ENCODE assay signal across 37 cellular contexts in the genomic region with DNA sequence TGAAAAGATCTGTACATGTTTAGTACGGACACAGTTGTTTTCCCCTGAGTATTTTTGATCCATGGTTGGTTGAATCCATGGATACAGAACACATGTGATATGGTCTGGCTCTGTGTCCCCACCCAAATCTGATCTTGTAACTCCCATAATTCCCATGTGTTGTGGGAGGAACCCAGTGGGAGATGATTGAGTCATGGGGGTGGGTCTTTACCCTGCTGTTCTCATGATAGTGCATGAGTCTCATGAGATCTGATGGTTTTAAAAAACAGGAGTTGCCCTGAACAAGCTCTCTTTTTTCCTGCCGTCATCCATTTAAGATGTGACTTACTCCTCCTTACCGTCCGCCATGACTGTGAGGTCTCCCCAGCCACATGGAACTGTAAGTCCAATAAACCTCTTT.
DNase-seq lines count a peak whose midpoint lies in the region; ATAC-seq, FAIRE-seq and TF ChIP-seq lines count a peak whose summit lies in the region.
"Had no signal": no experiment of that assay in that cellular context is flagged by ENCODE, and none has a peak within 500 bp of the region (broad histone marks: within the 10 kb centered on the region; RNA-seq: fewer than 3 reads in every experiment).

No MANE protein-coding gene starts in this region.

- FAIRE-seq in K562 (lab: Jason Lieb, UNC) (no peak), H54 (lab: Jason Lieb, UNC) (no peak)
- FAIRE-seq: A204.1, A549, D721Med had no signal

- H3K27me3 ChIP-seq in K562 (ENCODE audit: control insufficient read depth in 2 of 2, insufficient read depth in 2 of 2, low read length in 2 of 2), result no peaks in the 10 kb centered on the region
- H3K27me3 ChIP-seq: BE2C; BLaER1; BLaER1 treated with 17β-estradiol and CSF1 and Interleukin-3, amounts not matched to agents 10 nM and 100 nM had no signal

- no peak for TF ChIP-seq RAD21 in K562 (CRISPR knock-in tag; conservative IDR thresholded peaks at IDR 0.05 in 1 of 2, IDR thresholded peaks at IDR 0.05 in 1 of 2)

- TF ChIP-seq CTCF in K562 (IDR thresholded peaks at IDR 0.05 in 2 of 3, conservative IDR thresholded peaks at IDR 0.05 in 1 of 3; ENCODE audit: insufficient read depth in 2 of 3, low read depth in 1 of 3, low read length in 3 of 3) (no peak), neural crest cell (conservative IDR thresholded peaks at IDR 0.05) (no peak)

- peak overlapping the region; percentile 18 for H3K27ac Mint-ChIP-seq in activated naive CD8-positive, alpha-beta T cell
- H3K27ac Mint-ChIP-seq in activated naive CD8-positive, alpha-beta T cell treated with anti-CD3 and anti-CD28 coated beads for 36 hours, result no peak overlapping the region
- H3K27ac Mint-ChIP-seq in neural crest cell (ENCODE audit: unreplicated experiment), result peak overlapping the region; percentile 43
- H3K27ac Mint-ChIP-seq: B cell; CD14-positive monocyte; CD4-positive, alpha-beta memory T cell; CD4-positive, alpha-beta T cell; CD4-positive, CD25-positive, alpha-beta regulatory T cell; CD8-positive, alpha-beta memory T cell; CD8-positive, alpha-beta T cell had no signal

- no peak overlapping the region for H3K9ac ChIP-seq in K562 (ENCODE audit: insufficient read depth in 1 of 2, low read depth in 2 of 2, low read length in 2 of 2)
- H3K9ac ChIP-seq: BLaER1; BLaER1 treated with 17β-estradiol and CSF1 and Interleukin-3, amounts not matched to agents 10 nM and 100 nM had no signal

- peaks cover 19% of the 10 kb centered on the region for H3K36me3 Mint-ChIP-seq in activated naive CD8-positive, alpha-beta T cell
- peaks cover 30% of the 10 kb centered on the region for H3K36me3 Mint-ChIP-seq in activated naive CD8-positive, alpha-beta T cell treated with anti-CD3 and anti-CD28 coated beads for 36 hours
- H3K36me3 Mint-ChIP-seq in neural crest cell (ENCODE audit: low read depth), result peaks cover 10% of the 10 kb centered on the region

- H3K4me1 Mint-ChIP-seq in activated naive CD8-positive, alpha-beta T cell (ENCODE audit: low read depth), result peaks cover 7% of the 10 kb centered on the region
- peaks cover 18% of the 10 kb centered on the region for H3K4me1 Mint-ChIP-seq in activated naive CD8-positive, alpha-beta T cell treated with anti-CD3 and anti-CD28 coated beads for 36 hours
- H3K4me1 Mint-ChIP-seq in neural crest cell, result peaks cover 5% of the 10 kb centered on the region

- H3K36me3 ChIP-seq in K562 (ENCODE audit: control insufficient read depth, insufficient read depth, low read length), result no peaks in the 10 kb centered on the region
- H3K36me3 ChIP-seq: BE2C had no signal

- CTCF ChIA-PET in K562 (lab: Yijun Ruan, JAX; ENCODE audit: low intra/inter-chr PET ratio), result no interaction called here

- TF ChIP-seq EP300 in K562 (IDR thresholded peaks at IDR 0.05; ENCODE audit: low read length), result no peak

- no peak for TF ChIP-seq POLR2A in K562 (conservative IDR thresholded peaks at IDR 0.05)
- no peak for TF ChIP-seq POLR2A in H54 (IDR thresholded peaks at IDR 0.05; ENCODE audit: low read depth, low read length)

- H2AFZ ChIP-seq in K562 (ENCODE audit: low read depth, low read length), result no peak overlapping the region

- no peaks in the 10 kb centered on the region for H3K27me3 Mint-ChIP-seq in activated naive CD8-positive, alpha-beta T cell
- no peaks in the 10 kb centered on the region for H3K27me3 Mint-ChIP-seq in activated naive CD8-positive, alpha-beta T cell treated with anti-CD3 and anti-CD28 coated beads for 36 hours
- no peaks in the 10 kb centered on the region for H3K27me3 Mint-ChIP-seq in neural crest cell (ENCODE audit: low read depth)
- H3K27me3 Mint-ChIP-seq: B cell; CD4-positive, alpha-beta memory T cell; CD4-positive, alpha-beta T cell; CD4-positive, CD25-positive, alpha-beta regulatory T cell; CD8-positive, alpha-beta memory T cell had no signal

- DNase-seq in activated naive CD8-positive, alpha-beta T cell treated with anti-CD3 and anti-CD28 coated beads for 36 hours, result no peak
- peak; percentile 2 for DNase-seq in HT1080 (ENCODE audit: low read depth)
- DNase-seq in K562 (ENCODE audit: extremely low read depth in 1 of 4, low spot score in 3 of 4), result no peak
- no peak for DNase-seq in neural crest cell (ENCODE audit: low read depth, low spot score)
- DNase-seq in posterior vena cava (ENCODE audit: low spot score), result no peak
- DNase-seq in amygdala (lab: John Stamatoyannopoulos, UW), result no peak
- no peak for DNase-seq in H54 (ENCODE audit: insufficient read length, low spot score)
- DNase-seq: 8988T; ACHN; AML-193; BE2C; C1 segment of cervical spinal cord; Caco-2; Calu3; CD4-positive, alpha-beta memory T cell; CD4-positive, alpha-beta T cell; CD4-positive, CD25-positive, alpha-beta regulatory T cell; CD8-positive, alpha-beta memory T cell; CD8-positive, alpha-beta T cell; COR-L47; DMS 273 treated with DMSO at 0.1 percent for 48 hours; DMS153; DMS53; DMS79; DMS79 treated with DMSO at 0.1 percent for 48 hours; DND-41; EL had no signal

- H3K9me1 ChIP-seq in K562 (ENCODE audit: control insufficient read depth, insufficient read depth, low read length), result no peaks in the 10 kb centered on the region

- H3K79me2 ChIP-seq in K562 (ENCODE audit: control insufficient read depth, insufficient read depth, low read length), result no peaks in the 10 kb centered on the region; the same call in 2 of the 3 replicates

- in situ Hi-C loops in K562 (cut with MboI), result no loop called here

- ATAC-seq in K562, result no peak
- ATAC-seq: A549; CD8-positive, alpha-beta T cell had no signal

- H3K4me2 ChIP-seq in K562 (ENCODE audit: insufficient read depth, low read length), result no peak overlapping the region
- H3K4me2 ChIP-seq: A549; BLaER1; BLaER1 treated with 17β-estradiol and CSF1 and Interleukin-3, amounts not matched to agents 10 nM and 100 nM had no signal

- POLR2A ChIA-PET in K562 (lab: Yijun Ruan, JAX), result no interaction called here

- no TSS peak for BruUV-seq in K562 (replicated peaks; lab: Mats Ljungman, UMichigan)

- intact Hi-C loops in K562 (cut with micrococcal nuclease), result no loop called here
- intact Hi-C loops in posterior vena cava (cut with DNase I), result no loop called here

- H3K9me3 Mint-ChIP-seq in activated naive CD8-positive, alpha-beta T cell (ENCODE audit: low read depth), result no peaks in the 10 kb centered on the region
- no peaks in the 10 kb centered on the region for H3K9me3 Mint-ChIP-seq in activated naive CD8-positive, alpha-beta T cell treated with anti-CD3 and anti-CD28 coated beads for 36 hours
- peaks cover 9% of the 10 kb centered on the region for H3K9me3 Mint-ChIP-seq in neural crest cell
- H3K9me3 Mint-ChIP-seq: CD4-positive, alpha-beta memory T cell; CD4-positive, alpha-beta T cell; CD4-positive, CD25-positive, alpha-beta regulatory T cell; CD8-positive, alpha-beta memory T cell had no signal

- no peaks in the 10 kb centered on the region; the same call in 1 of the 2 replicates for H4K20me1 ChIP-seq in K562 (replicated peaks; ENCODE audit: control insufficient read depth, insufficient read depth, low read length)
- H4K20me1 ChIP-seq: BLaER1 had no signal

- WGBS in K562 (ENCODE audit: insufficient coverage, low coverage, missing lambda C conversion rate), result 99% methylated on average over 4 of the region's 4 CpGs

- H3K27ac ChIP-seq in K562 (ENCODE audit: extremely low read depth, low read depth, low read length), result no peak overlapping the region
- H3K27ac ChIP-seq: 22Rv1; A549; BLaER1; BLaER1 treated with 17β-estradiol and CSF1 and Interleukin-3, amounts not matched to agents 10 nM and 100 nM; C4-2B had no signal

- no peak overlapping the region for H3K4me3 Mint-ChIP-seq in activated naive CD8-positive, alpha-beta T cell
- no peak overlapping the region for H3K4me3 Mint-ChIP-seq in activated naive CD8-positive, alpha-beta T cell treated with anti-CD3 and anti-CD28 coated beads for 36 hours
- H3K4me3 Mint-ChIP-seq in neural crest cell, result no peak overlapping the region
- H3K4me3 Mint-ChIP-seq: B cell; CD14-positive monocyte; CD4-positive, alpha-beta T cell; CD4-positive, CD25-positive, alpha-beta regulatory T cell; CD8-positive, alpha-beta memory T cell; CD8-positive, alpha-beta T cell had no signal

- H3K9me3 ChIP-seq in K562 (replicated peaks; ENCODE audit: control insufficient read depth, insufficient read depth, low read depth, low read length), result no peaks in the 10 kb centered on the region
- H3K9me3 ChIP-seq: A549, BE2C, Caco-2 had no signal

- peaks cover 0 to 6% of the 10 kb centered on the region in 2 experiments; a peak in 2 of 5 replicates for H3K4me1 ChIP-seq in K562 (replicated peaks in 1 of 2; ENCODE audit: control insufficient read depth in 2 of 2, insufficient read depth in 2 of 2, low read length in 2 of 2)
- H3K4me1 ChIP-seq: A549, BLaER1, Caco-2 had no signal

- no peak overlapping the region for H3K4me3 ChIP-seq in K562
- H3K4me3 ChIP-seq: A549; BLaER1; BLaER1 treated with 17β-estradiol and CSF1 and Interleukin-3, amounts not matched to agents 10 nM and 100 nM had no signal

TF ChIP-seq in K562, 482 proteins besides CTCF, POLR2A, EP300 and RAD21 (continues in another document):
- TF ChIP-seq, protein P1, sequence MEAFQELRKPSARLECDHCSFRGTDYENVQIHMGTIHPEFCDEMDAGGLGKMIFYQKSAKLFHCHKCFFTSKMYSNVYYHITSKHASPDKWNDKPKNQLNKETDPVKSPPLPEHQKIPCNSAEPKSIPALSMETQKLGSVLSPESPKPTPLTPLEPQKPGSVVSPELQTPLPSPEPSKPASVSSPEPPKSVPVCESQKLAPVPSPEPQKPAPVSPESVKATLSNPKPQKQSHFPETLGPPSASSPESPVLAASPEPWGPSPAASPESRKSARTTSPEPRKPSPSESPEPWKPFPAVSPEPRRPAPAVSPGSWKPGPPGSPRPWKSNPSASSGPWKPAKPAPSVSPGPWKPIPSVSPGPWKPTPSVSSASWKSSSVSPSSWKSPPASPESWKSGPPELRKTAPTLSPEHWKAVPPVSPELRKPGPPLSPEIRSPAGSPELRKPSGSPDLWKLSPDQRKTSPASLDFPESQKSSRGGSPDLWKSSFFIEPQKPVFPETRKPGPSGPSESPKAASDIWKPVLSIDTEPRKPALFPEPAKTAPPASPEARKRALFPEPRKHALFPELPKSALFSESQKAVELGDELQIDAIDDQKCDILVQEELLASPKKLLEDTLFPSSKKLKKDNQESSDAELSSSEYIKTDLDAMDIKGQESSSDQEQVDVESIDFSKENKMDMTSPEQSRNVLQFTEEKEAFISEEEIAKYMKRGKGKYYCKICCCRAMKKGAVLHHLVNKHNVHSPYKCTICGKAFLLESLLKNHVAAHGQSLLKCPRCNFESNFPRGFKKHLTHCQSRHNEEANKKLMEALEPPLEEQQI (IDR thresholded peaks at IDR 0.05), result peak; percentile 71; the same call in 1 of the 2 replicates
- no peak for TF ChIP-seq HDAC6 (IDR thresholded peaks at IDR 0.05; ENCODE audit: low read depth, low read length)
